8 cellular contexts compared by ENCODE assay signal in the genomic region with DNA sequence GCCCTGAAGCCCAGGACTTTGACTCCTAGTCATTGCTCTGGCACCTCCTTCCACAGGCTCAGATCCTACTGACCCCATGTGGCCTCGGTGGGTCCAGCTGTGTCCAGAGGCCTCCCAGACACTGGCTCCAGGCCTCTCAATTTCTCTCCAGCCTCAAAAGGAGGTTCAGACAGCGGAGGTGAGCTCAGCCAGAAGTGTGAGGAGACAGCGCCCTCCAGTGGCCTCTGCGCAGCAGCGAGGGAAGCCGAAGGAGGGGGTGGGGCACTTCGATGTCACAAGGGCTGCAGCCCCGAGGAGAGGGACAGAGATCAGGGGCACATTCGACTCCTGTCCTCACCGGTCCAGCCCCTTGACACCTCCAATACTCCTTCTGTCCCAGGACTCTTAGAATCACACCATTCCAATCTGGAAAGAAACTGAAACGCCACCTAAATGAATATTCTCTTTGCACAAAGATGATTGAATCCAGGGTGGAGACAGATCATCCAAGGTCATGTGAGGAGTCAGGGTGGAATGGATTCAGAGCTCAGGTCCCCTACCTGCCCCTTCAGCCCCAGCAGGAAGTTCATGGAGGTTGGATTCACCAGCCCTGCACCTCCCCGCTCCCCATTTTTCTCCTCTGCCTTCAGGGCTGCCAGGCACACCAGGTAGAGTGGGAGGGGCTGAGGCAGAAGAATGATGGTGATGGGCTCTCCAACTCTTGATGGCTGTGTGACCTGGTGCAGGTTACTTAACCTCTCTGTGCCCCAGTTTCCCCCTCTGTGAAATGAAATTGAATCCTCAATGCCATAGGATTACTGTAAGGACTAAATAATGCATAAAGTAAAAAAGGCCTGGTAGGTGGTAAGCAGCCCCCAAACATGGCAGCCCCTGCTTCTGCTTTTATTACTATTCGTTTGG. TPM values are rescaled to one million over a fixed set of nuclear protein-coding genes. Genes with fewer than 3 reads are reported as not detected.
A peak's percentile ranks its signal among the peaks of the same experiment; 100 is the strongest.
DNase-seq lines count a peak whose midpoint lies in the region; ATAC-seq and TF ChIP-seq lines count a peak whose summit lies in the region.

No MANE protein-coding gene starts in this region.

- H3K4me1 ChIP-seq in ACC112 (ENCODE audit: control insufficient read depth, insufficient read depth, low read length, unreplicated experiment) = no peaks in the 10 kb centered on the region
- H3K4me1 ChIP-seq in GM23248 (ENCODE audit: insufficient read depth) = peaks cover 25% of the 10 kb centered on the region
- H3K4me1 ChIP-seq in mammary epithelial cell (ENCODE audit: insufficient read depth, low read length) = peaks cover 6% of the 10 kb centered on the region

- peaks cover 17% of the 10 kb centered on the region; the same call in 1 of the 2 replicates for H3F3A ChIP-seq in GM23248 (ENCODE audit: insufficient read depth)

- H3K4me3 ChIP-seq in ACC112 (ENCODE audit: low read depth, low read length) (peak overlapping the region; percentile 35; the same call in 1 of the 2 replicates), GM23248 (no peak overlapping the region), WI38 (ENCODE audit: low read depth, low read length) (no peak overlapping the region), mammary epithelial cell (replicated peaks in 1 of 3; ENCODE audit: insufficient read depth in 1 of 3, low read depth in 2 of 3, low read length in 3 of 3) (no peak overlapping the region), kidney epithelial cell (ENCODE audit: low read depth, low read length) (no peak overlapping the region)

- intact Hi-C loops in mammary epithelial cell (cut with micrococcal nuclease) = loop anchor here (1.0 to 10.0 kb wide), 8 partner anchors 142 to 1042 kb away; no protein-coding TSS in a partner anchor

- no peaks in the 10 kb centered on the region for H3K36me3 ChIP-seq in ACC112 (ENCODE audit: insufficient read depth, low read length)
- no peaks in the 10 kb centered on the region for H3K36me3 ChIP-seq in GM23248 (ENCODE audit: low read depth)
- H3K36me3 ChIP-seq in mammary epithelial cell (ENCODE audit: insufficient read depth, low read length) = no peaks in the 10 kb centered on the region
- no peaks in the 10 kb centered on the region for H3K36me3 ChIP-seq in kidney epithelial cell (ENCODE audit: control insufficient read depth, insufficient read depth, low read length)

- dilution Hi-C loops in mammary epithelial cell (cut with HindIII; ENCODE audit: low sequenced_read_pairs) = loop anchor here (5.0 kb wide), 1 partner anchor 310 kb away; no protein-coding TSS in a partner anchor

- DNase-seq in GM23248 = peak; percentile 86
- peak; percentile 72 for DNase-seq in NCI-H2196 treated with DMSO at 0.1 percent for 48 hours (lab: John Stamatoyannopoulos, UW; ENCODE audit: unreplicated experiment)
- DNase-seq in mammary epithelial cell = peak; percentile 53
- DNase-seq in kidney epithelial cell (ENCODE audit: low read depth) = no peak
- DNase-seq in stimulated activated CD4-positive, alpha-beta T cell treated with anti-CD3 and anti-CD28 coated beads, Interleukin-1b, Interleukin-23, amount 100 ng/mL, for 4 hours (ENCODE audit: low read depth in 2 of 2) = peak; percentile 45 to 64

- in situ Hi-C loops in GM23248 (cut with MboI) = loop anchor here (10.0 kb wide), 1 partner anchor 302 kb away; no protein-coding TSS in a partner anchor
- in situ Hi-C loops in mammary epithelial cell (cut with MboI; ENCODE audit: low sequenced_read_pairs in 2 of 2) = loop anchor here (5.0 to 10.0 kb wide), 3 partner anchors 230 to 310 kb away; no protein-coding TSS in a partner anchor

- no peak overlapping the region for H3K9ac ChIP-seq in GM23248
- H3K9ac ChIP-seq in mammary epithelial cell (ENCODE audit: insufficient read depth, low read length) = no peak overlapping the region

- no peaks in the 10 kb centered on the region for H3K9me2 ChIP-seq in GM23248 (ENCODE audit: insufficient read depth)

- TF ChIP-seq CTCF in WI38 (IDR thresholded peaks at IDR 0.05; ENCODE audit: low read depth, low read length) (peak; percentile 94), mammary epithelial cell (conservative IDR thresholded peaks at IDR 0.05 in 1 of 2, IDR thresholded peaks at IDR 0.05 in 1 of 2; ENCODE audit: extremely low read depth in 1 of 2, insufficient read depth in 1 of 2, low read depth in 1 of 2, low read length in 2 of 2) (peak; percentile 88 to 99), kidney epithelial cell (IDR thresholded peaks at IDR 0.05; ENCODE audit: insufficient read depth, low read length, poor library complexity, severe bottlenecking) (peak; percentile 93)

- H3K4me2 ChIP-seq in GM23248 (ENCODE audit: unreplicated experiment) = no peak overlapping the region
- H3K4me2 ChIP-seq in mammary epithelial cell (ENCODE audit: insufficient read depth, low read depth, low read length) = no peak overlapping the region

- no TSS peak for BruUV-seq in mammary epithelial cell (replicated peaks; lab: Mats Ljungman, UMichigan)

- H3K79me2 ChIP-seq in ACC112 (ENCODE audit: control insufficient read depth, insufficient read depth, low read length, unreplicated experiment) = no peaks in the 10 kb centered on the region
- no peaks in the 10 kb centered on the region for H3K79me2 ChIP-seq in GM23248 (ENCODE audit: insufficient read depth)
- no peaks in the 10 kb centered on the region for H3K79me2 ChIP-seq in mammary epithelial cell (ENCODE audit: insufficient read depth, low read length)

- H3K9me3 ChIP-seq in GM23248 (ENCODE audit: low read depth) (no peaks in the 10 kb centered on the region), mammary epithelial cell (replicated peaks; ENCODE audit: insufficient read depth, low read length) (no peaks in the 10 kb centered on the region)

- H3K27me3 ChIP-seq in ACC112 (ENCODE audit: insufficient read depth, low read length) = peaks cover 7% of the 10 kb centered on the region; the same call in 1 of the 2 replicates
- no peaks in the 10 kb centered on the region for H3K27me3 ChIP-seq in GM23248 (replicated peaks; ENCODE audit: insufficient read depth)
- no peaks in the 10 kb centered on the region for H3K27me3 ChIP-seq in mammary epithelial cell (ENCODE audit: insufficient read depth, low read length)
- peaks cover 9% of the 10 kb centered on the region for H3K27me3 ChIP-seq in kidney epithelial cell (ENCODE audit: control insufficient read depth, insufficient read depth, low read length)

- H2AFZ ChIP-seq in ACC112 (ENCODE audit: low read length, unreplicated experiment) (no peak overlapping the region), GM23248 (no peak overlapping the region), mammary epithelial cell (ENCODE audit: low read depth, low read length) (no peak overlapping the region)

- H3K27ac ChIP-seq in ACC112 (ENCODE audit: low read depth, low read length) (no peak overlapping the region), GM23248 (no peak overlapping the region), mammary epithelial cell (ENCODE audit: insufficient read depth, low read depth, low read length) (no peak overlapping the region)

- CTCF ChIA-PET in mammary epithelial cell (lab: Charles Lee; ENCODE audit: low non-redundant PET) = interaction anchor here (0.6 kb wide), 3 partner anchors 163 to 714 kb away, joined by 3 to 5 read pairs (median 3); no protein-coding TSS in a partner anchor

- no peaks in the 10 kb centered on the region for H4K20me1 ChIP-seq in GM23248 (ENCODE audit: insufficient read depth)
- H4K20me1 ChIP-seq in mammary epithelial cell (ENCODE audit: insufficient read depth, low read length) = no peaks in the 10 kb centered on the region

- 13 to 16% methylated on average over 10 to 12 of the region's 13 CpGs for WGBS in GM23248 (ENCODE audit: low coverage in 1 of 2, low lambda C conversion rate in 2 of 2, missing lambda C conversion rate in 2 of 2), 2 experiments
- WGBS in mammary epithelial cell (ENCODE audit: low coverage, missing lambda C conversion rate) = 20% methylated on average over 5 of the region's 13 CpGs

- no peak for ATAC-seq in HG02571 (IDR thresholded peaks at IDR 0.05; ENCODE audit: unreplicated experiment)

RNA-seq across cellular contexts. Expression of gene ZBTB40, which starts 34.8 kb away (rescaled TPM):
- total RNA-seq in GM23248 (2014; rRNA removed; shearing (Covaris generic)) = 8.1 and 9.9 TPM in 2 replicates
- polyA plus RNA-seq in GM23248 (2016; fragmentation: Nextera tagmentation; extraction: Ambion mirVana) (2.5 and 3.3 TPM in 2 replicates), mammary epithelial cell (3.2 TPM)
- total RNA-seq in mammary epithelial cell (10 to 100 TPM; 10.8 to 13.6 TPM), kidney epithelial cell (16.3 and 19.0 TPM in 2 replicates)
- 15.5 TPM for polyA minus RNA-seq in mammary epithelial cell
